In the genomic region with DNA sequence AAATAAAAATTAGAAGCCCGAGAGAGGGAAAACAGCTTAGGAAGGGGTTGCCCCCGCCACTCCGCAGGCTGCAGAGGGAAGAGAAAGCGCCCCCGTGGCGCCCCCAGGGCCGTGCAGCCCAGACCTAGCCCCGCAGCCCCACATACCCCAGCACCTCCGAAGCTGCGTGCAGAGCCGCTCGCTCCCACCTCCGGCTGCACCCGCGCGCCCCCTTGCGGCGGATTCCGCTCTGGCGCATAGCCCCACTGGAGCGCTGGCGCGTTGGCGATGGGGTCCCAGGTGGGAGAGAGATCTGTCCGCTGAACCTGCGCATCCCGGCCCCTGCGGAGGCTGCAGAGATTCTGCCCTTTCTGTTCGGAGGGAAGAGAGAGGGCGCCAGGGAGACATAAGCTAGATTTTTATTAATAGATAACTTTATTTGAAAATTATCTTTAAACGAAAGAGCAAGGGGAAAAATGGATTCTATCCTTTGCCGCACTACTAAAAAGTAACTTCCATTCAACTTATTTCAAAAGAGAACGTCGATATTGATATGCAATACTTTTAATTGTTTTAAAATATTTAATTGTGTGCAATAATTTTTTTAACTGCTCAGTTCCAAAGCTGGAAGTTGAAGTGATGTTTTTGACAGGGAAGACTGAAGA, we compare ENCODE assay signal across 8 cellular contexts. TPM values are rescaled to one million over a fixed set of nuclear protein-coding genes. Genes with fewer than 3 reads are reported as not detected.
A peak's percentile ranks its signal among the peaks of the same experiment; 100 is the strongest.
DNase-seq lines count a peak whose midpoint lies in the region; ATAC-seq and TF ChIP-seq lines count a peak whose summit lies in the region.

No MANE protein-coding gene starts in this region.

- ATAC-seq in GM21390 (IDR thresholded peaks at IDR 0.05; ENCODE audit: unreplicated experiment) (peak; percentile 100), Right ventricle myocardium inferior (peak; percentile 95)

- H3K36me3 ChIP-seq in SJSA1 (no peaks in the 10 kb centered on the region), prostate gland (no peaks in the 10 kb centered on the region), urinary bladder (ENCODE audit: insufficient read depth) (no peaks in the 10 kb centered on the region)

- no peak overlapping the region for H3K4me3 Mint-ChIP-seq in activated naive CD4-positive, alpha-beta T cell treated with anti-CD3 and anti-CD28 coated beads for 36 hours

- H3K4me3 ChIP-seq in SJSA1 (no peak overlapping the region), prostate gland (peak overlapping the region; percentile 3 to 7), urinary bladder (ENCODE audit: low read depth, low read length) (peak overlapping the region; percentile 5)

- CTCF ChIA-PET in activated naive CD4-positive, alpha-beta T cell treated with anti-CD3 and anti-CD28 coated beads for 36 hours (lab: Charles Lee), result interaction anchor here (0.7 to 2.4 kb wide), 27 partner anchors 8 to 499 kb away, joined by 3 to 14 read pairs (median 4); partner anchors contain the start of gene CLN5

- intact Hi-C loops in activated naive CD4-positive, alpha-beta T cell treated with anti-CD3 and anti-CD28 coated beads for 36 hours (cut with micrococcal nuclease), result loop anchor here (1.0 to 5.0 kb wide), 5 partner anchors 11 to 313 kb away; no protein-coding TSS in a partner anchor
- intact Hi-C loops in Right ventricle myocardium inferior (cut with DNase I) (loop anchor here (5.0 kb wide), 1 partner anchor 1103 kb away; no protein-coding TSS in a partner anchor), prostate gland (cut with DNase I) (no loop called here)

- H3K9me3 Mint-ChIP-seq in activated naive CD4-positive, alpha-beta T cell treated with anti-CD3 and anti-CD28 coated beads for 36 hours, result no peaks in the 10 kb centered on the region

- H3K27me3 ChIP-seq in SJSA1 (replicated peaks) (peaks cover 5% of the 10 kb centered on the region; the same call in 1 of the 2 replicates), prostate gland (replicated peaks; ENCODE audit: insufficient read depth) (no peaks in the 10 kb centered on the region)

- TF ChIP-seq CTCF in prostate gland (IDR thresholded peaks at IDR 0.05), result peak; percentile 55 to 83 (median 76)

- DNase-seq in DMS114 treated with DMSO at 0.1 percent for 48 hours (lab: John Stamatoyannopoulos, UW; ENCODE audit: unreplicated experiment), result peak; percentile 9
- peak; percentile 61 for DNase-seq in HT-29 (ENCODE audit: low spot score)
- peak; percentile 35 to 62 for DNase-seq in SJSA1 (ENCODE audit: low read depth in 1 of 2, low spot score in 2 of 2)
- DNase-seq in activated naive CD4-positive, alpha-beta T cell treated with anti-CD3 and anti-CD28 coated beads for 36 hours, result peak; percentile 85
- peak; percentile 93 for DNase-seq in Right ventricle myocardium inferior (ENCODE audit: missing footprints)
- DNase-seq in prostate gland (ENCODE audit: low spot score), result peak; percentile 49

- peaks cover 8% of the 10 kb centered on the region for H3K4me1 Mint-ChIP-seq in activated naive CD4-positive, alpha-beta T cell treated with anti-CD3 and anti-CD28 coated beads for 36 hours (ENCODE audit: low read depth)

- H3K27me3 Mint-ChIP-seq in activated naive CD4-positive, alpha-beta T cell treated with anti-CD3 and anti-CD28 coated beads for 36 hours (ENCODE audit: low read depth), result peaks cover 13% of the 10 kb centered on the region

- H3K9me3 ChIP-seq in SJSA1 (replicated peaks) (no peaks in the 10 kb centered on the region), prostate gland (no peaks in the 10 kb centered on the region)

- H3K4me1 ChIP-seq in SJSA1 (replicated peaks) (peaks cover 4% of the 10 kb centered on the region), prostate gland (replicated peaks) (no peaks in the 10 kb centered on the region), urinary bladder (ENCODE audit: insufficient read depth) (no peaks in the 10 kb centered on the region)

- WGBS in prostate gland, result 4% methylated on average over 34 of the region's 34 CpGs
- WGBS in urinary bladder, result 4% methylated on average over 34 of the region's 34 CpGs

- H3K36me3 Mint-ChIP-seq in activated naive CD4-positive, alpha-beta T cell treated with anti-CD3 and anti-CD28 coated beads for 36 hours (ENCODE audit: low read depth), result no peaks in the 10 kb centered on the region

- H3K27ac ChIP-seq in SJSA1, result no peak overlapping the region
- no peak overlapping the region for H3K27ac ChIP-seq in prostate gland
- no peak overlapping the region for H3K27ac ChIP-seq in urinary bladder (ENCODE audit: low read depth)

- TF ChIP-seq POLR2A in prostate gland (IDR thresholded peaks at IDR 0.05), result no peak

- H3K27ac Mint-ChIP-seq in activated naive CD4-positive, alpha-beta T cell treated with anti-CD3 and anti-CD28 coated beads for 36 hours, result no peak overlapping the region

RNA-seq across cellular contexts. Expression of gene CLN5, which starts 11.7 kb away (rescaled TPM):
- 11.1 and 11.7 TPM in 2 replicates for total RNA-seq in HT-29 (2014; rRNA removed; shearing (Covaris generic))
- total RNA-seq in SJSA1 (2014; rRNA removed; shearing (Covaris generic)), result 25.3 and 25.9 TPM in 2 replicates
- 10 to 100 TPM; 13.6 to 14.6 TPM for total RNA-seq in activated naive CD4-positive, alpha-beta T cell treated with anti-CD3 and anti-CD28 coated beads for 36 hours
- 17.6 TPM for total RNA-seq in Right ventricle myocardium inferior
- 10 to 100 TPM; 27.1 to 34.3 TPM for total RNA-seq in prostate gland
- total RNA-seq in urinary bladder, result 43.7 TPM
- polyA plus RNA-seq in urinary bladder, result 24.7 TPM

RNA-seq across cellular contexts. Expression of gene ACOD1, which starts 31.9 kb away (rescaled TPM):
- not detected in 2 replicates for total RNA-seq in HT-29 (2014; rRNA removed; shearing (Covaris generic))
- total RNA-seq in SJSA1 (2014; rRNA removed; shearing (Covaris generic)), result not detected in 2 replicates
- total RNA-seq in activated naive CD4-positive, alpha-beta T cell treated with anti-CD3 and anti-CD28 coated beads for 36 hours, result not detected
- total RNA-seq in Right ventricle myocardium inferior (not detected), prostate gland (not detected), urinary bladder (not detected)
- polyA plus RNA-seq in urinary bladder, result not detected

RNA-seq across cellular contexts. Expression of gene FBXL3, which starts 46.8 kb away (rescaled TPM):
- total RNA-seq in HT-29 (2014; rRNA removed; shearing (Covaris generic)), result 40.0 and 49.2 TPM in 2 replicates
- 38.3 and 57.5 TPM in 2 replicates for total RNA-seq in SJSA1 (2014; rRNA removed; shearing (Covaris generic))
- 10 to 100 TPM; 27.1 to 27.4 TPM for total RNA-seq in activated naive CD4-positive, alpha-beta T cell treated with anti-CD3 and anti-CD28 coated beads for 36 hours
- total RNA-seq in Right ventricle myocardium inferior (29.3 TPM), prostate gland (100 to 1,000 TPM in 1 of 2 donors, 10 to 100 TPM in 1; 85.6 to 113 TPM), urinary bladder (122 TPM)
- 33.0 TPM for polyA plus RNA-seq in urinary bladder

Comparison
In these comparisons a context has a peak if more than half of its experiments do, and no peak if none do; other contexts are left out.
1. DNase-seq: peak in every context shown above with its lines; median percentile 93 in Right ventricle myocardium inferior; 85 in activated naive CD4-positive, alpha-beta T cell treated with anti-CD3 and anti-CD28 coated beads for 36 hours; 61 in HT-29; 49 in prostate gland; 48 in SJSA1; 9 in DMS114 treated with DMSO at 0.1 percent for 48 hours.